27 cellular contexts compared by ENCODE assay signal in genomic region chrY:8594657-8595056, GRCh38.
A peak's percentile ranks its signal among the peaks of the same experiment; 100 is the strongest.
DNase-seq lines count a peak whose midpoint lies in the region; ATAC-seq lines count a peak whose summit lies in the region.
"Had no signal": no experiment of that assay in that cellular context is flagged by ENCODE, and none has a peak within 500 bp of the region (broad histone marks: within the 10 kb centered on the region; RNA-seq: fewer than 3 reads in every experiment).

No MANE protein-coding gene starts in this region.

- H3K4me3 ChIP-seq in right cardiac atrium (ENCODE audit: low read length), result no peak overlapping the region
- H3K4me3 ChIP-seq: A549; BLaER1; BLaER1 treated with 17β-estradiol and CSF1 and Interleukin-3, amounts not matched to agents 10 nM and 100 nM had no signal

- intact Hi-C loops in left ventricle myocardium superior (cut with micrococcal nuclease), result no loop called here
- intact Hi-C loops in right cardiac atrium (cut with DNase I), result no loop called here

- no peaks in the 10 kb centered on the region for H3K4me1 ChIP-seq in right cardiac atrium (ENCODE audit: control insufficient read depth, insufficient read depth, low read length)
- H3K4me1 ChIP-seq: A549; BE2C; BLaER1; BLaER1 treated with 17β-estradiol and CSF1 and Interleukin-3, amounts not matched to agents 10 nM and 100 nM; Caco-2 had no signal

- WGBS in right cardiac atrium, result 48% methylated on average over 3 of the region's 3 CpGs

- no peaks in the 10 kb centered on the region for H3K9me3 ChIP-seq in right cardiac atrium (ENCODE audit: control insufficient read depth, low read length)
- H3K9me3 ChIP-seq: A549; BE2C; BLaER1; BLaER1 treated with 17β-estradiol and CSF1 and Interleukin-3, amounts not matched to agents 10 nM and 100 nM; Caco-2 had no signal

- no peaks in the 10 kb centered on the region for H3K27me3 ChIP-seq in right cardiac atrium (ENCODE audit: control insufficient read depth, insufficient read depth)
- H3K27me3 ChIP-seq: BE2C; BLaER1; BLaER1 treated with 17β-estradiol and CSF1 and Interleukin-3, amounts not matched to agents 10 nM and 100 nM had no signal

- peak; percentile 35 for ATAC-seq in left ventricle myocardium superior
- no peak for ATAC-seq in right cardiac atrium
- ATAC-seq: A549; CD8-positive, alpha-beta T cell had no signal

- no peak overlapping the region for H3K27ac ChIP-seq in right cardiac atrium (ENCODE audit: low read length)
- H3K27ac ChIP-seq: 22Rv1; A549; BLaER1; BLaER1 treated with 17β-estradiol and CSF1 and Interleukin-3, amounts not matched to agents 10 nM and 100 nM; C4-2B had no signal

- DNase-seq in left ventricle myocardium superior (no peak), right cardiac atrium (no peak)
- DNase-seq: 8988T; ACHN; AML-193; BE2C; C1 segment of cervical spinal cord; Caco-2; Calu3; CD4-positive, alpha-beta memory T cell; CD4-positive, alpha-beta T cell; CD4-positive, CD25-positive, alpha-beta regulatory T cell; CD8-positive, alpha-beta memory T cell; CD8-positive, alpha-beta T cell; COR-L47; DMS 273 treated with DMSO at 0.1 percent for 48 hours; DMS153; DMS53; DMS79; DMS79 treated with DMSO at 0.1 percent for 48 hours; DND-41; EL had no signal
